23 cellular contexts compared by ENCODE assay signal in genomic region chr3:34842706-34843478, GRCh38.
A peak's percentile ranks its signal among the peaks of the same experiment; 100 is the strongest.
DNase-seq lines count a peak whose midpoint lies in the region; ATAC-seq and TF ChIP-seq lines count a peak whose summit lies in the region.
"Had no signal": no experiment of that assay in that cellular context is flagged by ENCODE, and none has a peak within 500 bp of the region (broad histone marks: within the 10 kb centered on the region; RNA-seq: fewer than 3 reads in every experiment).

No MANE protein-coding gene starts in this region.

- CTCF ChIA-PET in WTC11 (lab: Charles Lee), result no interaction called here
- CTCF ChIA-PET in mammary epithelial cell (lab: Charles Lee; ENCODE audit: low non-redundant PET), result no interaction called here

- H3K36me3 Mint-ChIP-seq in WTC11 (no peaks in the 10 kb centered on the region), endothelial cell (ENCODE audit: low read depth, unreplicated experiment) (no peaks in the 10 kb centered on the region)
- H3K36me3 Mint-ChIP-seq: activated CD4-positive, alpha-beta memory T cell treated with anti-CD3 and anti-CD28 coated beads for 36 hours; activated naive CD8-positive, alpha-beta T cell; immature natural killer cell had no signal

- H3K27ac Mint-ChIP-seq in WTC11 (no peak overlapping the region), endothelial cell (ENCODE audit: unreplicated experiment) (no peak overlapping the region)
- H3K27ac Mint-ChIP-seq: activated CD4-positive, alpha-beta memory T cell treated with anti-CD3 and anti-CD28 coated beads for 36 hours; activated naive CD8-positive, alpha-beta T cell; immature natural killer cell had no signal

- TF ChIP-seq CTCF in WTC11 (IDR thresholded peaks at IDR 0.05) (no peak), mammary epithelial cell (conservative IDR thresholded peaks at IDR 0.05 in 1 of 2, IDR thresholded peaks at IDR 0.05 in 1 of 2; ENCODE audit: extremely low read depth in 1 of 2, insufficient read depth in 1 of 2, low read depth in 1 of 2, low read length in 2 of 2) (no peak), endothelial cell (IDR thresholded peaks at IDR 0.05; ENCODE audit: unreplicated experiment) (no peak)

- WGBS in mammary epithelial cell (ENCODE audit: low coverage, missing lambda C conversion rate), result 43% methylated on average over 4 of the region's 4 CpGs

- H4K20me1 ChIP-seq in mammary epithelial cell (ENCODE audit: insufficient read depth, low read length), result no peaks in the 10 kb centered on the region

- H3K4me1 ChIP-seq in mammary epithelial cell (ENCODE audit: insufficient read depth, low read length), result no peaks in the 10 kb centered on the region
- H3K4me1 ChIP-seq: esophagus muscularis mucosa, prostate gland, suprapubic skin had no signal

- H3K4me1 Mint-ChIP-seq in WTC11, result peaks cover 34% of the 10 kb centered on the region
- peaks cover 8% of the 10 kb centered on the region for H3K4me1 Mint-ChIP-seq in endothelial cell (ENCODE audit: unreplicated experiment)
- H3K4me1 Mint-ChIP-seq: immature natural killer cell had no signal

- H3K4me3 Mint-ChIP-seq in WTC11, result no peak overlapping the region
- no peak overlapping the region for H3K4me3 Mint-ChIP-seq in endothelial cell (ENCODE audit: unreplicated experiment)
- H3K4me3 Mint-ChIP-seq: activated CD4-positive, alpha-beta memory T cell treated with anti-CD3 and anti-CD28 coated beads for 36 hours; activated naive CD8-positive, alpha-beta T cell; immature natural killer cell had no signal

- intact Hi-C loops in mammary epithelial cell (cut with micrococcal nuclease), result no loop called here

- no peak overlapping the region for H3K9ac ChIP-seq in mammary epithelial cell (ENCODE audit: insufficient read depth, low read length)

- BruUV-seq in mammary epithelial cell (replicated peaks; lab: Mats Ljungman, UMichigan), result no TSS peak

- no peaks in the 10 kb centered on the region for H3K27me3 ChIP-seq in mammary epithelial cell (ENCODE audit: insufficient read depth, low read length)
- H3K27me3 ChIP-seq: body of pancreas, esophagus muscularis mucosa, neutrophil, suprapubic skin had no signal

- H3K4me3 ChIP-seq in mammary epithelial cell (replicated peaks in 1 of 3; ENCODE audit: insufficient read depth in 1 of 3, low read depth in 2 of 3, low read length in 3 of 3), result no peak overlapping the region
- H3K4me3 ChIP-seq: body of pancreas, esophagus muscularis mucosa, prostate gland, suprapubic skin had no signal

- no peaks in the 10 kb centered on the region for H3K79me2 ChIP-seq in mammary epithelial cell (ENCODE audit: insufficient read depth, low read length)

- dilution Hi-C loops in mammary epithelial cell (cut with HindIII; ENCODE audit: low sequenced_read_pairs), result no loop called here

- in situ Hi-C loops in mammary epithelial cell (cut with MboI; ENCODE audit: low sequenced_read_pairs in 2 of 2), result no loop called here

- H3K27ac ChIP-seq in mammary epithelial cell (ENCODE audit: insufficient read depth, low read depth, low read length), result no peak overlapping the region
- H3K27ac ChIP-seq: body of pancreas, C4-2B, esophagus muscularis mucosa, neutrophil, prostate gland, suprapubic skin had no signal

- no peaks in the 10 kb centered on the region for H3K36me3 ChIP-seq in mammary epithelial cell (ENCODE audit: insufficient read depth, low read length)
- H3K36me3 ChIP-seq: esophagus muscularis mucosa, neutrophil, prostate gland, suprapubic skin had no signal

- ATAC-seq in WTC11, result peak; percentile 46; the same call in 1 of the 2 replicates
- ATAC-seq: Right ventricle myocardium inferior had no signal

- H3K9me3 ChIP-seq in mammary epithelial cell (replicated peaks; ENCODE audit: insufficient read depth, low read length), result no peaks in the 10 kb centered on the region
- H3K9me3 ChIP-seq: body of pancreas, esophagus muscularis mucosa, neutrophil, prostate gland, suprapubic skin had no signal

- POLR2A ChIA-PET in WTC11 (lab: Charles Lee), result no interaction called here

- peak; percentile 21 for DNase-seq in HK-2 (ENCODE audit: unreplicated experiment)
- DNase-seq in WTC11 (ENCODE audit: low spot score), result no peak
- DNase-seq in glomerular visceral epithelial cell (ENCODE audit: extremely low spot score), result peak; percentile 77
- DNase-seq in putamen (ENCODE audit: low spot score), result peak; percentile 47
- no peak for DNase-seq in mammary epithelial cell
- no peak for DNase-seq in endothelial cell (ENCODE audit: low spot score)
- DNase-seq in midbrain (lab: John Stamatoyannopoulos, UW), result no peak
- DNase-seq: activated CD4-positive, alpha-beta memory T cell treated with anti-CD3 and anti-CD28 coated beads for 36 hours; body of pancreas; effector CD8-positive, alpha-beta T cell; hippocampal formation; immature natural killer cell; small intestine; stimulated activated CD4-positive, alpha-beta T cell treated with anti-CD3 and anti-CD28 coated beads, Interleukin-2, amount 100 ng/mL, for 24 hours; SW 1271; T1000 had no signal

- H3K4me2 ChIP-seq in mammary epithelial cell (ENCODE audit: insufficient read depth, low read depth, low read length), result no peak overlapping the region

- H3K27me3 Mint-ChIP-seq in WTC11 (ENCODE audit: low read depth) (no peaks in the 10 kb centered on the region), endothelial cell (ENCODE audit: unreplicated experiment) (peaks cover 5% of the 10 kb centered on the region)
- H3K27me3 Mint-ChIP-seq: activated CD4-positive, alpha-beta memory T cell treated with anti-CD3 and anti-CD28 coated beads for 36 hours had no signal

- H2AFZ ChIP-seq in mammary epithelial cell (ENCODE audit: low read depth, low read length), result no peak overlapping the region

- H3K9me3 Mint-ChIP-seq in WTC11, result 0 out of 2 replicates have a peak, but pooled peaks cover 3% of the 10 kb centered on the region
- H3K9me3 Mint-ChIP-seq in endothelial cell (ENCODE audit: unreplicated experiment), result no peaks in the 10 kb centered on the region
- H3K9me3 Mint-ChIP-seq: activated CD4-positive, alpha-beta memory T cell treated with anti-CD3 and anti-CD28 coated beads for 36 hours had no signal

TF ChIP-seq in WTC11, 78 proteins besides CTCF, POLR2A, EP300 and RAD21:
- no peak for TF ChIP-seq E2F1 (CRISPR knock-in tag; IDR thresholded peaks at IDR 0.05)
- TF ChIP-seq MXD4 (CRISPR knock-in tag; IDR thresholded peaks at IDR 0.05; ENCODE audit: borderline replicate concordance), result no peak
- no peak for TF ChIP-seq PRRX2 (CRISPR knock-in tag; IDR thresholded peaks at IDR 0.05)
- no peak for TF ChIP-seq MAX (CRISPR knock-in tag; IDR thresholded peaks at IDR 0.05)
- no peak for TF ChIP-seq RELA (CRISPR knock-in tag; IDR thresholded peaks at IDR 0.05; ENCODE audit: borderline replicate concordance)
- TF ChIP-seq ZNF121 (CRISPR knock-in tag; IDR thresholded peaks at IDR 0.05), result no peak
- TF ChIP-seq, protein P1, sequence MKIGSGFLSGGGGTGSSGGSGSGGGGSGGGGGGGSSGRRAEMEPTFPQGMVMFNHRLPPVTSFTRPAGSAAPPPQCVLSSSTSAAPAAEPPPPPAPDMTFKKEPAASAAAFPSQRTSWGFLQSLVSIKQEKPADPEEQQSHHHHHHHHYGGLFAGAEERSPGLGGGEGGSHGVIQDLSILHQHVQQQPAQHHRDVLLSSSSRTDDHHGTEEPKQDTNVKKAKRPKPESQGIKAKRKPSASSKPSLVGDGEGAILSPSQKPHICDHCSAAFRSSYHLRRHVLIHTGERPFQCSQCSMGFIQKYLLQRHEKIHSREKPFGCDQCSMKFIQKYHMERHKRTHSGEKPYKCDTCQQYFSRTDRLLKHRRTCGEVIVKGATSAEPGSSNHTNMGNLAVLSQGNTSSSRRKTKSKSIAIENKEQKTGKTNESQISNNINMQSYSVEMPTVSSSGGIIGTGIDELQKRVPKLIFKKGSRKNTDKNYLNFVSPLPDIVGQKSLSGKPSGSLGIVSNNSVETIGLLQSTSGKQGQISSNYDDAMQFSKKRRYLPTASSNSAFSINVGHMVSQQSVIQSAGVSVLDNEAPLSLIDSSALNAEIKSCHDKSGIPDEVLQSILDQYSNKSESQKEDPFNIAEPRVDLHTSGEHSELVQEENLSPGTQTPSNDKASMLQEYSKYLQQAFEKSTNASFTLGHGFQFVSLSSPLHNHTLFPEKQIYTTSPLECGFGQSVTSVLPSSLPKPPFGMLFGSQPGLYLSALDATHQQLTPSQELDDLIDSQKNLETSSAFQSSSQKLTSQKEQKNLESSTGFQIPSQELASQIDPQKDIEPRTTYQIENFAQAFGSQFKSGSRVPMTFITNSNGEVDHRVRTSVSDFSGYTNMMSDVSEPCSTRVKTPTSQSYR (CRISPR knock-in tag; IDR thresholded peaks at IDR 0.05), result no peak
- TF ChIP-seq GABPB1 (CRISPR knock-in tag; IDR thresholded peaks at IDR 0.05), result no peak
- no peak for TF ChIP-seq KAT7 (CRISPR knock-in tag; IDR thresholded peaks at IDR 0.05; ENCODE audit: borderline replicate concordance)
- TF ChIP-seq, protein P2, sequence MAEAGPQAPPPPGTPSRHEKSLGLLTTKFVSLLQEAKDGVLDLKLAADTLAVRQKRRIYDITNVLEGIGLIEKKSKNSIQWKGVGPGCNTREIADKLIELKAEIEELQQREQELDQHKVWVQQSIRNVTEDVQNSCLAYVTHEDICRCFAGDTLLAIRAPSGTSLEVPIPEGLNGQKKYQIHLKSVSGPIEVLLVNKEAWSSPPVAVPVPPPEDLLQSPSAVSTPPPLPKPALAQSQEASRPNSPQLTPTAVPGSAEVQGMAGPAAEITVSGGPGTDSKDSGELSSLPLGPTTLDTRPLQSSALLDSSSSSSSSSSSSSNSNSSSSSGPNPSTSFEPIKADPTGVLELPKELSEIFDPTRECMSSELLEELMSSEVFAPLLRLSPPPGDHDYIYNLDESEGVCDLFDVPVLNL (CRISPR knock-in tag; IDR thresholded peaks at IDR 0.05; ENCODE audit: borderline replicate concordance, low read depth), result no peak
- no peak for TF ChIP-seq RORB (CRISPR knock-in tag; IDR thresholded peaks at IDR 0.05)
- no peak for TF ChIP-seq SOX15 (CRISPR knock-in tag; IDR thresholded peaks at IDR 0.05)

Comparison
In these comparisons a context has a peak if more than half of its experiments do, and no peak if none do; other contexts are left out.
1. DNase-seq: peak in HK-2 (single experiment), glomerular visceral epithelial cell (single experiment) and putamen (single experiment); none in WTC11 (single experiment), mammary epithelial cell (single experiment), endothelial cell (single experiment) and midbrain (single experiment).